ENCODE assay signal across 19 cellular contexts in the genomic region with DNA sequence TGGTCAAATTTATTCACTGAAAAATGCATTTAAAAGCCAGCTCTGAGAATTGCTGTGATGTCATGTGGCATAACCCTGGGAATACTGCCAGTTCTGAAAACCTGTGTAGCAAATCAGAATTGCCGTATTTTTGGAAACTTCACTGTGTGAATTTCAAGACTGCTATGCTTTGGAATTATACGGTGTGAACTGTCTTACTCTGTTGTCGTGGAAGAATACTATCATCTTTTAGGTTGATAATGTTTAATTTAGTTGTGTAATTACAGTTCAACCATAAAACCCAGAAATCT.
A peak's percentile ranks its signal among the peaks of the same experiment; 100 is the strongest.
DNase-seq lines count a peak whose midpoint lies in the region; ATAC-seq and TF ChIP-seq lines count a peak whose summit lies in the region.
"Had no signal": no experiment of that assay in that cellular context is flagged by ENCODE, and none has a peak within 500 bp of the region (broad histone marks: within the 10 kb centered on the region; RNA-seq: fewer than 3 reads in every experiment).

No MANE protein-coding gene starts in this region.

- peak overlapping the region; percentile 45 for H3K4me2 ChIP-seq in skeletal muscle satellite cell (ENCODE audit: low read length)

- DNase-seq in heart left ventricle = no peak
- no peak for DNase-seq in HuH-7.5 (ENCODE audit: low spot score)
- no peak for DNase-seq in iPS-NIHi7 (ENCODE audit: extremely low spot score)
- DNase-seq in RWPE1 (ENCODE audit: low spot score) = no peak
- DNase-seq: activated CD8-positive, alpha-beta T cell treated with anti-CD3 and anti-CD28 coated beads for 36 hours; activated naive CD4-positive, alpha-beta T cell treated with Interleukin-2 at 50 U/mL for 16 hours; activated T-cell treated with anti-CD3 and anti-CD28 coated beads, Interleukin-2, amount 50 U/mL, for 1 hour; anterior cingulate cortex; CD8-positive, alpha-beta memory T cell; dermis blood vessel endothelial cell; left lung; NCI-H1105 treated with DMSO at 0.1 percent for 48 hours; NCI-H2171 treated with DMSO at 0.1 percent for 48 hours; T-helper 9 cell had no signal

- no peaks in the 10 kb centered on the region for H3K27me3 Mint-ChIP-seq in brain
- H3K27me3 Mint-ChIP-seq: CD8-positive, alpha-beta memory T cell had no signal

- POLR2A ChIA-PET in RWPE1 (lab: Yijun Ruan, JAX; ENCODE audit: low non-redundant PET) = no interaction called here

- H3K36me3 ChIP-seq in HUES48 (ENCODE audit: control insufficient read depth, insufficient read depth, low read length) = no peaks in the 10 kb centered on the region
- no peaks in the 10 kb centered on the region for H3K36me3 ChIP-seq in heart left ventricle
- no peaks in the 10 kb centered on the region for H3K36me3 ChIP-seq in skeletal muscle satellite cell (ENCODE audit: insufficient read depth, low read length)
- H3K36me3 ChIP-seq: left lung had no signal

- H3K9ac ChIP-seq in HUES48 (ENCODE audit: low read depth, low read length) (no peak overlapping the region), skeletal muscle satellite cell (ENCODE audit: low read depth, low read length) (peak overlapping the region; percentile 18)

- peaks cover 31% of the 10 kb centered on the region for H3K4me1 ChIP-seq in HUES48 (ENCODE audit: control insufficient read depth, insufficient read depth, low read length)
- H3K4me1 ChIP-seq in heart left ventricle = peaks cover 9 to 64% (median 35%) of the 10 kb centered on the region in 12 donors
- peaks cover 30% of the 10 kb centered on the region for H3K4me1 ChIP-seq in skeletal muscle satellite cell (ENCODE audit: control insufficient read depth, insufficient read depth, low read length)

- TF ChIP-seq CTCF in brain (conservative IDR thresholded peaks at IDR 0.05) (no peak), heart left ventricle (IDR thresholded peaks at IDR 0.05) (no peak), RWPE1 (conservative IDR thresholded peaks at IDR 0.05; ENCODE audit: low read depth) (no peak)

- H3K4me3 Mint-ChIP-seq in brain = no peak overlapping the region
- H3K4me3 Mint-ChIP-seq: activated CD8-positive, alpha-beta T cell treated with anti-CD3 and anti-CD28 coated beads for 36 hours; CD8-positive, alpha-beta memory T cell had no signal

- intact Hi-C loops in heart left ventricle (cut with DNase I) = no loop called here

- peak overlapping the region; percentile 73 for H3K27ac ChIP-seq in HUES48 (ENCODE audit: low read depth, low read length)
- H3K27ac ChIP-seq in heart left ventricle = peak overlapping the region in 9 of 12 donors; percentile 23 to 63 (median 50)
- no peak overlapping the region for H3K27ac ChIP-seq in RWPE1

- no peaks in the 10 kb centered on the region for H3K9me3 Mint-ChIP-seq in brain
- H3K9me3 Mint-ChIP-seq: activated CD8-positive, alpha-beta T cell treated with anti-CD3 and anti-CD28 coated beads for 36 hours had no signal

- H3K4me3 ChIP-seq in HUES48 (ENCODE audit: low read depth, low read length) = peak overlapping the region; percentile 19; the same call in 1 of the 2 replicates
- no peak overlapping the region for H3K4me3 ChIP-seq in heart left ventricle
- no peak overlapping the region for H3K4me3 ChIP-seq in skeletal muscle satellite cell (ENCODE audit: low read length)
- H3K4me3 ChIP-seq: left lung had no signal

- peak overlapping the region in 3 of 5 experiments; percentile 15 to 45 (median 30) for H3K27ac Mint-ChIP-seq in brain
- H3K27ac Mint-ChIP-seq: activated CD8-positive, alpha-beta T cell treated with anti-CD3 and anti-CD28 coated beads for 36 hours; CD8-positive, alpha-beta memory T cell had no signal

- H3K27me3 ChIP-seq in HUES48 (ENCODE audit: control insufficient read depth, insufficient read depth, low read length) = no peaks in the 10 kb centered on the region
- H3K27me3 ChIP-seq in heart left ventricle = no peaks in the 10 kb centered on the region
- no peaks in the 10 kb centered on the region for H3K27me3 ChIP-seq in skeletal muscle satellite cell (ENCODE audit: control insufficient read depth, insufficient read depth, low read length)
- H3K27me3 ChIP-seq: left lung had no signal

- 15 to 28% (median 17%) methylated on average over 3 of the region's 3 CpGs for WGBS in heart left ventricle, 4 donors

- CTCF ChIA-PET in RWPE1 (lab: Yijun Ruan, JAX) = no interaction called here

- TF ChIP-seq POLR2A in heart left ventricle (IDR thresholded peaks at IDR 0.05) = no peak

- no peaks in the 10 kb centered on the region for H3K36me3 Mint-ChIP-seq in brain

- peaks cover 43% of the 10 kb centered on the region for H3K4me1 Mint-ChIP-seq in brain
- H3K4me1 Mint-ChIP-seq: CD8-positive, alpha-beta memory T cell had no signal

- H3K9me3 ChIP-seq in HUES48 (ENCODE audit: control insufficient read depth, insufficient read depth, low read length) (no peaks in the 10 kb centered on the region), heart left ventricle (no peaks in the 10 kb centered on the region), skeletal muscle satellite cell (replicated peaks; ENCODE audit: low read length) (no peaks in the 10 kb centered on the region)
- H3K9me3 ChIP-seq: left lung had no signal

- ATAC-seq in heart left ventricle (peak in 1 of 4 donors; percentile 17), HG03460 (IDR thresholded peaks at IDR 0.05; ENCODE audit: unreplicated experiment) (no peak)
- ATAC-seq: activated CD8-positive, alpha-beta T cell treated with anti-CD3 and anti-CD28 coated beads for 36 hours; left lung; Panc1 had no signal
